ENCODE assay signal across 1 cellular context in the genomic region with DNA sequence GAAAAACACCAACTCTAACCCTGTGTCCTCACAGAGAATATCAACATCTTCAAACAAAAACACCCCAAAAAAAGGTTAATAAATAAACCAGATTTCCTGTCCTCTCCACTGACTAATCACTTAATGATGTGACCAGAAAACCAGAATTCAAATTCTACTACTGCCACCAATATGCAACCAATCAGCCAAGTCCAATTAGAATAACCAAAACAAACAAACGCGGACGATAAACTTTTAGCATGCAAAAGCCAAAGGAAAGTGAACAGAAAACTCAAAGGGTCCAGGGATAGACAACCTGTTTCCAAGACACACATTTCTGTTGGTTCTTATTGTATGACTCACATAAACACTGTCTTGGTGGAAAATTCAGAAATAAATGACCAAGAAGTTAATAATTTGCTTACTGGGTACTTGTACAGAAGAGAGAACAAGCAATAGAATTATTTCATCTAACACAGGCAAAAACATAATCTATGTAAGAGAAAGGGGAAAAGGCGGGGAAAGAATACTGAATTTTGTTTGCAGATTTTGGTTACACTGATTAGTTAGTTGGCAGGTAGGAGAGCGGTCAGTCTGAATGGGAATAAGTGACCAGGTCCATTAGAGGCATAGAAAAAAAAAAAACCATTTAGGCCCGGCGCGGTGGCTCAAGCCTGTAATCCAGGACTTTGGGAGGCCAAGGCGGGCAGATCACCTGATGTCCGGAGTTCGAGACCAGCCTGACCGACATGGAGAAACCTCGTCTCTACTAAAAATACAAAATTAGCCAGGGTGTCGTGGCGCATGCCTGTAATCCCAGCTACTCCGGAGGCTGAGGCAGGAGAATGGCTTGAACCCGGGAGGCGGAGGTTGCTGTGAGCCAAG.
TF ChIP-seq lines count a peak whose summit lies in the region.

No MANE protein-coding gene starts in this region.

TF ChIP-seq in HepG2, 621 proteins besides CTCF, POLR2A, EP300 and RAD21 (continued from another document and continues in another):
- TF ChIP-seq, protein P1, sequence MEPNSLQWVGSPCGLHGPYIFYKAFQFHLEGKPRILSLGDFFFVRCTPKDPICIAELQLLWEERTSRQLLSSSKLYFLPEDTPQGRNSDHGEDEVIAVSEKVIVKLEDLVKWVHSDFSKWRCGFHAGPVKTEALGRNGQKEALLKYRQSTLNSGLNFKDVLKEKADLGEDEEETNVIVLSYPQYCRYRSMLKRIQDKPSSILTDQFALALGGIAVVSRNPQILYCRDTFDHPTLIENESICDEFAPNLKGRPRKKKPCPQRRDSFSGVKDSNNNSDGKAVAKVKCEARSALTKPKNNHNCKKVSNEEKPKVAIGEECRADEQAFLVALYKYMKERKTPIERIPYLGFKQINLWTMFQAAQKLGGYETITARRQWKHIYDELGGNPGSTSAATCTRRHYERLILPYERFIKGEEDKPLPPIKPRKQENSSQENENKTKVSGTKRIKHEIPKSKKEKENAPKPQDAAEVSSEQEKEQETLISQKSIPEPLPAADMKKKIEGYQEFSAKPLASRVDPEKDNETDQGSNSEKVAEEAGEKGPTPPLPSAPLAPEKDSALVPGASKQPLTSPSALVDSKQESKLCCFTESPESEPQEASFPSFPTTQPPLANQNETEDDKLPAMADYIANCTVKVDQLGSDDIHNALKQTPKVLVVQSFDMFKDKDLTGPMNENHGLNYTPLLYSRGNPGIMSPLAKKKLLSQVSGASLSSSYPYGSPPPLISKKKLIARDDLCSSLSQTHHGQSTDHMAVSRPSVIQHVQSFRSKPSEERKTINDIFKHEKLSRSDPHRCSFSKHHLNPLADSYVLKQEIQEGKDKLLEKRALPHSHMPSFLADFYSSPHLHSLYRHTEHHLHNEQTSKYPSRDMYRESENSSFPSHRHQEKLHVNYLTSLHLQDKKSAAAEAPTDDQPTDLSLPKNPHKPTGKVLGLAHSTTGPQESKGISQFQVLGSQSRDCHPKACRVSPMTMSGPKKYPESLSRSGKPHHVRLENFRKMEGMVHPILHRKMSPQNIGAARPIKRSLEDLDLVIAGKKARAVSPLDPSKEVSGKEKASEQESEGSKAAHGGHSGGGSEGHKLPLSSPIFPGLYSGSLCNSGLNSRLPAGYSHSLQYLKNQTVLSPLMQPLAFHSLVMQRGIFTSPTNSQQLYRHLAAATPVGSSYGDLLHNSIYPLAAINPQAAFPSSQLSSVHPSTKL (CRISPR knock-in tag; IDR thresholded peaks at IDR 0.05): peak; percentile 54
- TF ChIP-seq, protein P2, sequence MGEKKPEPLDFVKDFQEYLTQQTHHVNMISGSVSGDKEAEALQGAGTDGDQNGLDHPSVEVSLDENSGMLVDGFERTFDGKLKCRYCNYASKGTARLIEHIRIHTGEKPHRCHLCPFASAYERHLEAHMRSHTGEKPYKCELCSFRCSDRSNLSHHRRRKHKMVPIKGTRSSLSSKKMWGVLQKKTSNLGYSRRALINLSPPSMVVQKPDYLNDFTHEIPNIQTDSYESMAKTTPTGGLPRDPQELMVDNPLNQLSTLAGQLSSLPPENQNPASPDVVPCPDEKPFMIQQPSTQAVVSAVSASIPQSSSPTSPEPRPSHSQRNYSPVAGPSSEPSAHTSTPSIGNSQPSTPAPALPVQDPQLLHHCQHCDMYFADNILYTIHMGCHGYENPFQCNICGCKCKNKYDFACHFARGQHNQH (CRISPR knock-in tag; IDR thresholded peaks at IDR 0.05): no peak; the same call in 1 of the 2 replicates
- 0 out of 2 replicates have a peak, but pooled peaks have one; percentile 3 for TF ChIP-seq CREB1 (IDR thresholded peaks at IDR 0.05)
- peak; percentile 75 for TF ChIP-seq CREB1 (CRISPR knock-in tag; IDR thresholded peaks at IDR 0.05)
- TF ChIP-seq HMG20A (CRISPR knock-in tag; IDR thresholded peaks at IDR 0.05; ENCODE audit: borderline replicate concordance): peak; percentile 54; the same call in 1 of the 2 replicates
- TF ChIP-seq, protein P3, sequence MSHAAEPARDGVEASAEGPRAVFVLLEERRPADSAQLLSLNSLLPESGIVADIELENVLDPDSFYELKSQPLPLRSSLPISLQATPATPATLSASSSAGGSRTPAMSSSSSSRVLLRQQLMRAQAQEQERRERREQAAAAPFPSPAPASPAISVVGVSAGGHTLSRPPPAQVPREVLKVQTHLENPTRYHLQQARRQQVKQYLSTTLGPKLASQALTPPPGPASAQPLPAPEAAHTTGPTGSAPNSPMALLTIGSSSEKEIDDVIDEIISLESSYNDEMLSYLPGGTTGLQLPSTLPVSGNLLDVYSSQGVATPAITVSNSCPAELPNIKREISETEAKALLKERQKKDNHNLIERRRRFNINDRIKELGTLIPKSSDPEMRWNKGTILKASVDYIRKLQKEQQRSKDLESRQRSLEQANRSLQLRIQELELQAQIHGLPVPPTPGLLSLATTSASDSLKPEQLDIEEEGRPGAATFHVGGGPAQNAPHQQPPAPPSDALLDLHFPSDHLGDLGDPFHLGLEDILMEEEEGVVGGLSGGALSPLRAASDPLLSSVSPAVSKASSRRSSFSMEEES (CRISPR knock-in tag; IDR thresholded peaks at IDR 0.05): no peak; the same call in 1 of the 2 replicates
- TF ChIP-seq ZNF761 (CRISPR knock-in tag; conservative IDR thresholded peaks at IDR 0.05): no peak
- TF ChIP-seq, protein P4, sequence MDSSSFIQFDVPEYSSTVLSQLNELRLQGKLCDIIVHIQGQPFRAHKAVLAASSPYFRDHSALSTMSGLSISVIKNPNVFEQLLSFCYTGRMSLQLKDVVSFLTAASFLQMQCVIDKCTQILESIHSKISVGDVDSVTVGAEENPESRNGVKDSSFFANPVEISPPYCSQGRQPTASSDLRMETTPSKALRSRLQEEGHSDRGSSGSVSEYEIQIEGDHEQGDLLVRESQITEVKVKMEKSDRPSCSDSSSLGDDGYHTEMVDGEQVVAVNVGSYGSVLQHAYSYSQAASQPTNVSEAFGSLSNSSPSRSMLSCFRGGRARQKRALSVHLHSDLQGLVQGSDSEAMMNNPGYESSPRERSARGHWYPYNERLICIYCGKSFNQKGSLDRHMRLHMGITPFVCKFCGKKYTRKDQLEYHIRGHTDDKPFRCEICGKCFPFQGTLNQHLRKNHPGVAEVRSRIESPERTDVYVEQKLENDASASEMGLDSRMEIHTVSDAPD (CRISPR knock-in tag; IDR thresholded peaks at IDR 0.05): no peak
- no peak for TF ChIP-seq TCF7 (IDR thresholded peaks at IDR 0.05; ENCODE audit: low read depth)
- no peak for TF ChIP-seq ZSCAN12 (CRISPR knock-in tag; IDR thresholded peaks at IDR 0.05)
- TF ChIP-seq, protein P5, sequence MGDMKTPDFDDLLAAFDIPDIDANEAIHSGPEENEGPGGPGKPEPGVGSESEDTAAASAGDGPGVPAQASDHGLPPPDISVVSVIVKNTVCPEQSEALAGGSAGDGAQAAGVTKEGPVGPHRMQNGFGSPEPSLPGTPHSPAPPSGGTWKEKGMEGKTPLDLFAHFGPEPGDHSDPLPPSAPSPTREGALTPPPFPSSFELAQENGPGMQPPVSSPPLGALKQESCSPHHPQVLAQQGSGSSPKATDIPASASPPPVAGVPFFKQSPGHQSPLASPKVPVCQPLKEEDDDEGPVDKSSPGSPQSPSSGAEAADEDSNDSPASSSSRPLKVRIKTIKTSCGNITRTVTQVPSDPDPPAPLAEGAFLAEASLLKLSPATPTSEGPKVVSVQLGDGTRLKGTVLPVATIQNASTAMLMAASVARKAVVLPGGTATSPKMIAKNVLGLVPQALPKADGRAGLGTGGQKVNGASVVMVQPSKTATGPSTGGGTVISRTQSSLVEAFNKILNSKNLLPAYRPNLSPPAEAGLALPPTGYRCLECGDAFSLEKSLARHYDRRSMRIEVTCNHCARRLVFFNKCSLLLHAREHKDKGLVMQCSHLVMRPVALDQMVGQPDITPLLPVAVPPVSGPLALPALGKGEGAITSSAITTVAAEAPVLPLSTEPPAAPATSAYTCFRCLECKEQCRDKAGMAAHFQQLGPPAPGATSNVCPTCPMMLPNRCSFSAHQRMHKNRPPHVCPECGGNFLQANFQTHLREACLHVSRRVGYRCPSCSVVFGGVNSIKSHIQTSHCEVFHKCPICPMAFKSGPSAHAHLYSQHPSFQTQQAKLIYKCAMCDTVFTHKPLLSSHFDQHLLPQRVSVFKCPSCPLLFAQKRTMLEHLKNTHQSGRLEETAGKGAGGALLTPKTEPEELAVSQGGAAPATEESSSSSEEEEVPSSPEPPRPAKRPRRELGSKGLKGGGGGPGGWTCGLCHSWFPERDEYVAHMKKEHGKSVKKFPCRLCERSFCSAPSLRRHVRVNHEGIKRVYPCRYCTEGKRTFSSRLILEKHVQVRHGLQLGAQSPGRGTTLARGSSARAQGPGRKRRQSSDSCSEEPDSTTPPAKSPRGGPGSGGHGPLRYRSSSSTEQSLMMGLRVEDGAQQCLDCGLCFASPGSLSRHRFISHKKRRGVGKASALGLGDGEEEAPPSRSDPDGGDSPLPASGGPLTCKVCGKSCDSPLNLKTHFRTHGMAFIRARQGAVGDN (CRISPR knock-in tag; IDR thresholded peaks at IDR 0.05): peak; percentile 57
- TF ChIP-seq, protein P6, sequence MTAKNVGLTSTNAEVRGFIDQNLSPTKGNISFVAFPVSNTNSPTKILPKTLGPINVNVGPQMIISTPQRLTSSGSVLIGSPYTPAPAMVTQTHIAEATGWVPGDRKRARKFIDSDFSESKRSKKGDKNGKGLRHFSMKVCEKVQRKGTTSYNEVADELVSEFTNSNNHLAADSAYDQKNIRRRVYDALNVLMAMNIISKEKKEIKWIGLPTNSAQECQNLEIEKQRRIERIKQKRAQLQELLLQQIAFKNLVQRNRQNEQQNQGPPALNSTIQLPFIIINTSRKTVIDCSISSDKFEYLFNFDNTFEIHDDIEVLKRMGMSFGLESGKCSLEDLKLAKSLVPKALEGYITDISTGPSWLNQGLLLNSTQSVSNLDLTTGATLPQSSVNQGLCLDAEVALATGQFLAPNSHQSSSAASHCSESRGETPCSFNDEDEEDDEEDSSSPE (CRISPR knock-in tag; IDR thresholded peaks at IDR 0.05): 0 out of 2 replicates have a peak, but pooled peaks have one; percentile 6
- TF ChIP-seq, protein P7, sequence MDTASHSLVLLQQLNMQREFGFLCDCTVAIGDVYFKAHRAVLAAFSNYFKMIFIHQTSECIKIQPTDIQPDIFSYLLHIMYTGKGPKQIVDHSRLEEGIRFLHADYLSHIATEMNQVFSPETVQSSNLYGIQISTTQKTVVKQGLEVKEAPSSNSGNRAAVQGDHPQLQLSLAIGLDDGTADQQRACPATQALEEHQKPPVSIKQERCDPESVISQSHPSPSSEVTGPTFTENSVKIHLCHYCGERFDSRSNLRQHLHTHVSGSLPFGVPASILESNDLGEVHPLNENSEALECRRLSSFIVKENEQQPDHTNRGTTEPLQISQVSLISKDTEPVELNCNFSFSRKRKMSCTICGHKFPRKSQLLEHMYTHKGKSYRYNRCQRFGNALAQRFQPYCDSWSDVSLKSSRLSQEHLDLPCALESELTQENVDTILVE (CRISPR knock-in tag; IDR thresholded peaks at IDR 0.05): 0 out of 2 replicates have a peak, but pooled peaks have one; percentile 10
- no peak for TF ChIP-seq AKAP8 (CRISPR knock-in tag; IDR thresholded peaks at IDR 0.05)
- no peak for TF ChIP-seq ZNF136 (CRISPR knock-in tag; IDR thresholded peaks at IDR 0.05; ENCODE audit: low read depth)
- TF ChIP-seq ZNF556 (CRISPR knock-in tag; IDR thresholded peaks at IDR 0.05; ENCODE audit: borderline replicate concordance): no peak
- TF ChIP-seq GATAD1 (CRISPR knock-in tag; IDR thresholded peaks at IDR 0.05): no peak
- peak; percentile 47; the same call in 1 of the 2 replicates for TF ChIP-seq TBX2 (CRISPR knock-in tag; IDR thresholded peaks at IDR 0.05; ENCODE audit: borderline replicate concordance)
- TF ChIP-seq, protein P8, sequence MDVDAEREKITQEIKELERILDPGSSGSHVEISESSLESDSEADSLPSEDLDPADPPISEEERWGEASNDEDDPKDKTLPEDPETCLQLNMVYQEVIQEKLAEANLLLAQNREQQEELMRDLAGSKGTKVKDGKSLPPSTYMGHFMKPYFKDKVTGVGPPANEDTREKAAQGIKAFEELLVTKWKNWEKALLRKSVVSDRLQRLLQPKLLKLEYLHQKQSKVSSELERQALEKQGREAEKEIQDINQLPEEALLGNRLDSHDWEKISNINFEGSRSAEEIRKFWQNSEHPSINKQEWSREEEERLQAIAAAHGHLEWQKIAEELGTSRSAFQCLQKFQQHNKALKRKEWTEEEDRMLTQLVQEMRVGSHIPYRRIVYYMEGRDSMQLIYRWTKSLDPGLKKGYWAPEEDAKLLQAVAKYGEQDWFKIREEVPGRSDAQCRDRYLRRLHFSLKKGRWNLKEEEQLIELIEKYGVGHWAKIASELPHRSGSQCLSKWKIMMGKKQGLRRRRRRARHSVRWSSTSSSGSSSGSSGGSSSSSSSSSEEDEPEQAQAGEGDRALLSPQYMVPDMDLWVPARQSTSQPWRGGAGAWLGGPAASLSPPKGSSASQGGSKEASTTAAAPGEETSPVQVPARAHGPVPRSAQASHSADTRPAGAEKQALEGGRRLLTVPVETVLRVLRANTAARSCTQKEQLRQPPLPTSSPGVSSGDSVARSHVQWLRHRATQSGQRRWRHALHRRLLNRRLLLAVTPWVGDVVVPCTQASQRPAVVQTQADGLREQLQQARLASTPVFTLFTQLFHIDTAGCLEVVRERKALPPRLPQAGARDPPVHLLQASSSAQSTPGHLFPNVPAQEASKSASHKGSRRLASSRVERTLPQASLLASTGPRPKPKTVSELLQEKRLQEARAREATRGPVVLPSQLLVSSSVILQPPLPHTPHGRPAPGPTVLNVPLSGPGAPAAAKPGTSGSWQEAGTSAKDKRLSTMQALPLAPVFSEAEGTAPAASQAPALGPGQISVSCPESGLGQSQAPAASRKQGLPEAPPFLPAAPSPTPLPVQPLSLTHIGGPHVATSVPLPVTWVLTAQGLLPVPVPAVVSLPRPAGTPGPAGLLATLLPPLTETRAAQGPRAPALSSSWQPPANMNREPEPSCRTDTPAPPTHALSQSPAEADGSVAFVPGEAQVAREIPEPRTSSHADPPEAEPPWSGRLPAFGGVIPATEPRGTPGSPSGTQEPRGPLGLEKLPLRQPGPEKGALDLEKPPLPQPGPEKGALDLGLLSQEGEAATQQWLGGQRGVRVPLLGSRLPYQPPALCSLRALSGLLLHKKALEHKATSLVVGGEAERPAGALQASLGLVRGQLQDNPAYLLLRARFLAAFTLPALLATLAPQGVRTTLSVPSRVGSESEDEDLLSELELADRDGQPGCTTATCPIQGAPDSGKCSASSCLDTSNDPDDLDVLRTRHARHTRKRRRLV (CRISPR knock-in tag; IDR thresholded peaks at IDR 0.05): 0 out of 2 replicates have a peak, but pooled peaks have one; percentile 45
- TF ChIP-seq ZNF354B (CRISPR knock-in tag; IDR thresholded peaks at IDR 0.05): no peak
- TF ChIP-seq ZNF317 (CRISPR knock-in tag; IDR thresholded peaks at IDR 0.05): 0 out of 2 replicates have a peak, but pooled peaks have one; percentile 31
- no peak for TF ChIP-seq ZNF703 (CRISPR knock-in tag; IDR thresholded peaks at IDR 0.05; ENCODE audit: borderline replicate concordance)
- peak; percentile 71 for TF ChIP-seq ZFX (CRISPR knock-in tag; IDR thresholded peaks at IDR 0.05; ENCODE audit: low read depth)
- no peak for TF ChIP-seq KAT2B (IDR thresholded peaks at IDR 0.05; ENCODE audit: borderline replicate concordance, low read depth, low read length)
